1 cellular context compared by ENCODE assay signal in genomic region chr19:38700933-38701454, GRCh38.
TF ChIP-seq lines count a peak whose summit lies in the region.

No MANE protein-coding gene starts in this region.

TF ChIP-seq in H1, 55 proteins besides CTCF, POLR2A, EP300 and RAD21:
- TF ChIP-seq CBX5 (IDR thresholded peaks at IDR 0.05; ENCODE audit: low read depth, low read length), result no peak
- no peak for TF ChIP-seq KDM1A (IDR thresholded peaks at IDR 0.05; ENCODE audit: borderline replicate concordance, low read length)
- TF ChIP-seq CBX8 (IDR thresholded peaks at IDR 0.05; ENCODE audit: borderline replicate concordance, low read depth, low read length), result no peak
- TF ChIP-seq GABPA (IDR thresholded peaks at IDR 0.05; ENCODE audit: borderline replicate concordance, insufficient read depth, low read length), result no peak
- no peak for TF ChIP-seq SP2 (IDR thresholded peaks at IDR 0.05; ENCODE audit: low read length)
- no peak for TF ChIP-seq JUND (IDR thresholded peaks at IDR 0.05; ENCODE audit: low read length)
- no peak for TF ChIP-seq SIX5 (IDR thresholded peaks at IDR 0.05; ENCODE audit: low read depth, low read length)
- TF ChIP-seq NANOG (IDR thresholded peaks at IDR 0.05; ENCODE audit: insufficient read depth, low read depth, low read length, poor library complexity, severe bottlenecking), result no peak
- no peak for TF ChIP-seq POLR2AphosphoS5 (IDR thresholded peaks at IDR 0.05; ENCODE audit: low read depth, low read length)
- no peak for TF ChIP-seq SRF (IDR thresholded peaks at IDR 0.05; ENCODE audit: low read depth, low read length)
- TF ChIP-seq BACH1 (IDR thresholded peaks at IDR 0.05; ENCODE audit: low read length), result no peak
- no peak for TF ChIP-seq RNF2 (IDR thresholded peaks at IDR 0.05; ENCODE audit: borderline replicate concordance, low read depth, low read length, missing control alignments, poor library complexity, severe bottlenecking)
- TF ChIP-seq E2F6 (IDR thresholded peaks at IDR 0.05), result no peak
- no peak for TF ChIP-seq SP4 (IDR thresholded peaks at IDR 0.05; ENCODE audit: low read length)
- no peak for TF ChIP-seq SAP30 (IDR thresholded peaks at IDR 0.05; ENCODE audit: insufficient read depth, insufficient replicate concordance, low read length)
- TF ChIP-seq ASH2L (IDR thresholded peaks at IDR 0.05; ENCODE audit: low read length), result no peak
- TF ChIP-seq ATF2 (IDR thresholded peaks at IDR 0.05; ENCODE audit: low read length), result no peak
- TF ChIP-seq POU5F1 (IDR thresholded peaks at IDR 0.05; ENCODE audit: low read depth, low read length), result no peak
- no peak for TF ChIP-seq TBP (IDR thresholded peaks at IDR 0.05; ENCODE audit: low read depth, low read length)
- no peak for TF ChIP-seq RBBP5 (IDR thresholded peaks at IDR 0.05; ENCODE audit: borderline replicate concordance, low read depth, low read length)
